Comparison of ENCODE assay signal across 1 cellular context in the genomic region with DNA sequence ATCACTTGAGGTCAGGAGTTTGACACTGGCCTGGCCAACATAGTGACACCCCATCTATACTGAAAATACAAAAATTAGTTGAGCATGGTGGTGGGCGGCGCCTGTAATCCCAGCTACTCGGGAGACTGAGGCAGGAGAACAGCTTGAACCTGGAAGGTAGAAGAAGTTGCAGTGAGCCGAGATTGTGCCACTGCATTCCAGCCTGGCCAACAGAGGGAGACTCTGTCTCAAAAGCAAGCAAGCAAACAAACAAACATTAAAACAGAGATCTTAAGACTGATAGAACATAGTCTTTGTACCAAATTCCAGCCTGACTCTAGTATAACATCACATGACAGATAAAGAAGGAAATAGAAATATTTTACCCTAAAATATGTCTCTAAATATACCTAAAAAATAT.
TF ChIP-seq lines count a peak whose summit lies in the region.

No MANE protein-coding gene starts in this region.

TF ChIP-seq in H1, 55 proteins besides CTCF, POLR2A, EP300 and RAD21:
- no peak for TF ChIP-seq SIRT6 (IDR thresholded peaks at IDR 0.05; ENCODE audit: low read length)
- TF ChIP-seq CEBPB (IDR thresholded peaks at IDR 0.05; ENCODE audit: low read depth, low read length): no peak
- TF ChIP-seq TCF12 (IDR thresholded peaks at IDR 0.05; ENCODE audit: low read depth, low read length): no peak
- no peak for TF ChIP-seq BACH1 (IDR thresholded peaks at IDR 0.05; ENCODE audit: low read length)
- no peak for TF ChIP-seq FOSL1 (IDR thresholded peaks at IDR 0.05; ENCODE audit: insufficient read depth, low read depth, low read length)
- TF ChIP-seq EZH2 (IDR thresholded peaks at IDR 0.05; ENCODE audit: low read depth, low read length, severe bottlenecking): no peak
- no peak for TF ChIP-seq GABPA (IDR thresholded peaks at IDR 0.05; ENCODE audit: borderline replicate concordance, insufficient read depth, low read length)
- TF ChIP-seq, protein P1, sequence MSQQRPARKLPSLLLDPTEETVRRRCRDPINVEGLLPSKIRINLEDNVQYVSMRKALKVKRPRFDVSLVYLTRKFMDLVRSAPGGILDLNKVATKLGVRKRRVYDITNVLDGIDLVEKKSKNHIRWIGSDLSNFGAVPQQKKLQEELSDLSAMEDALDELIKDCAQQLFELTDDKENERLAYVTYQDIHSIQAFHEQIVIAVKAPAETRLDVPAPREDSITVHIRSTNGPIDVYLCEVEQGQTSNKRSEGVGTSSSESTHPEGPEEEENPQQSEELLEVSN (IDR thresholded peaks at IDR 0.05): no peak
- TF ChIP-seq CHD1 (IDR thresholded peaks at IDR 0.05; ENCODE audit: low read depth, low read length): no peak
